ENCODE assay signal across 8 cellular contexts in the genomic region with DNA sequence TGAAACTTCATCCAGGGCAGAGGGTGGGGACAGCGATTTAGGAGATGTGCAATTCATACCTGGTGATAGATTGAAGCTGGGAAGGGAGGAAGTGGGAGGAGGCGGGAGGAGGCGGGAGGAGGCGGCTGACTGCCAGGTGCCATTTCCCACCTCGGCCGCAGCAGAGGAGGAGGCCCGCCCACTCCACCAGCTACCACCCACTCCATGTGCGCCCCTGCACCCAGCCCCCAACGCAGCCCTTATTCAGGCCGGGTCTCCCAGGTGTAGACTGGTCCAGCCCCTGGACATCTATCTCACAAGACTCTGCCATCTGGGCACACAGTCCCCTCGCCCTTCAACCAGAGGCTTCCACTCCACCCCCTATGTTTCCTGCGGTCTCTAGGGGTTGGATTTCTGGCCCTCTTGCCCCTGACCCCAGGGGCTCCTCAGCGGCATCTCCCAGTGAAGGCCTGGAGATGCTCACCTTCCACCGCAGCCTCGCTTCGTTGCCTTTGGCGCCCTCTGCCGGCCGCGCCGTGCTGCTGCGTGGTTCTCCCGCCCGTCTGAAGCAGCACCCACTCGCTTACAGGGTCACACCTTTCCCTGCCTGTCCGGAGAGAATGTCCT.
DNase-seq lines count a peak whose midpoint lies in the region; ATAC-seq and TF ChIP-seq lines count a peak whose summit lies in the region.

No MANE protein-coding gene starts in this region.

- H3K27me3 ChIP-seq in layer of hippocampus (ENCODE audit: control insufficient read depth, insufficient read depth, low read length) = no peaks in the 10 kb centered on the region

- TF ChIP-seq CTCF in GM12864 (IDR thresholded peaks at IDR 0.05; ENCODE audit: low read depth, low read length, missing control alignments) = peak; percentile 95

- DNase-seq in GM12864 (ENCODE audit: low read depth) = no peak
- DNase-seq in NCI-H2196 treated with DMSO at 0.1 percent for 48 hours (lab: John Stamatoyannopoulos, UW; ENCODE audit: unreplicated experiment) = peak; percentile 62
- DNase-seq in activated CD4-positive, alpha-beta T cell treated with anti-CD3 and anti-CD28 coated beads for 1 hour = peak; percentile 74
- DNase-seq in caudate nucleus (lab: John Stamatoyannopoulos, UW) = peak in 55 of 61 donors; percentile 28 to 92 (median 66)
- peak; percentile 69 to 79 (median 72) for DNase-seq in stimulated activated CD4-positive, alpha-beta T cell treated with anti-CD3 and anti-CD28 coated beads, TNF-alpha, amount 100 ng/mL, for 24 hours (ENCODE audit: low read depth in 3 of 3)

- ATAC-seq in HG02840 (IDR thresholded peaks at IDR 0.05; ENCODE audit: low FRiP score, unreplicated experiment) = peak; percentile 51
- ATAC-seq in HG03439 (IDR thresholded peaks at IDR 0.05; ENCODE audit: unreplicated experiment) = no peak

- H3K27ac ChIP-seq in caudate nucleus (ENCODE audit: low read depth, low read length) = peak overlapping the region; percentile 88
- H3K27ac ChIP-seq in layer of hippocampus (ENCODE audit: low read depth, low read length) = peak overlapping the region; percentile 76

- H3K4me3 ChIP-seq in GM12864 (ENCODE audit: low read depth, low read length) = no peak overlapping the region
